Comparison of ENCODE assay signal across 26 cellular contexts in genomic region chr1:6979003-6979577, GRCh38.
DNase-seq lines count a peak whose midpoint lies in the region; ATAC-seq and TF ChIP-seq lines count a peak whose summit lies in the region.
"Had no signal": no experiment of that assay in that cellular context is flagged by ENCODE, and none has a peak within 500 bp of the region (broad histone marks: within the 10 kb centered on the region; RNA-seq: fewer than 3 reads in every experiment).

No MANE protein-coding gene starts in this region.

- H3K18ac ChIP-seq in mesendoderm (ENCODE audit: low read length) = no peak overlapping the region

- no peak overlapping the region for H4K5ac ChIP-seq in mesendoderm (ENCODE audit: low read length)

- no peaks in the 10 kb centered on the region for H3K79me2 ChIP-seq in mesendoderm (ENCODE audit: control insufficient read depth, insufficient read depth, low read length)

- H3K27ac ChIP-seq in endodermal cell (ENCODE audit: low read depth, low read length) (no peak overlapping the region), mesendoderm (ENCODE audit: low read depth, low read length) (no peak overlapping the region), upper lobe of right lung (no peak overlapping the region), heart left ventricle (no peak overlapping the region)
- H3K27ac ChIP-seq: 22Rv1, C4-2B, KMS-11 had no signal

- no peaks in the 10 kb centered on the region for H3K79me1 ChIP-seq in mesendoderm (ENCODE audit: low read length)

- H3K4ac ChIP-seq in mesendoderm (ENCODE audit: low read depth, low read length) = no peak overlapping the region

- no peak overlapping the region for H4K8ac ChIP-seq in mesendoderm (ENCODE audit: low read depth, low read length)

- ATAC-seq in Right ventricle myocardium inferior (no peak), upper lobe of right lung (no peak), heart left ventricle (no peak)
- ATAC-seq: CD8-positive, alpha-beta T cell had no signal

- no peak overlapping the region for H3K4me2 ChIP-seq in mesendoderm (ENCODE audit: low read length)
- H3K4me2 ChIP-seq: KMS-11 had no signal

- H3K27ac Mint-ChIP-seq in endodermal cell = peak overlapping the region; percentile 80
- H3K27ac Mint-ChIP-seq: B cell; CD8-positive, alpha-beta T cell; IgD-negative memory B cell had no signal

- H3K4me1 Mint-ChIP-seq in endodermal cell = peaks cover 8% of the 10 kb centered on the region
- H3K4me1 Mint-ChIP-seq: B cell, IgD-negative memory B cell had no signal

- TF ChIP-seq CTCF in endodermal cell (conservative IDR thresholded peaks at IDR 0.05) = no peak
- no peak for TF ChIP-seq CTCF in upper lobe of right lung (IDR thresholded peaks at IDR 0.05)
- no peak for TF ChIP-seq CTCF in heart left ventricle (IDR thresholded peaks at IDR 0.05)

- H3K9me3 Mint-ChIP-seq in endodermal cell = peaks cover 15% of the 10 kb centered on the region
- H3K9me3 Mint-ChIP-seq: CD8-positive, alpha-beta T cell had no signal

- H3K36me3 ChIP-seq in endodermal cell (ENCODE audit: control insufficient read depth, insufficient read depth, low read length) = no peaks in the 10 kb centered on the region
- no peaks in the 10 kb centered on the region for H3K36me3 ChIP-seq in mesendoderm (ENCODE audit: control insufficient read depth, insufficient read depth, low read length)
- no peaks in the 10 kb centered on the region for H3K36me3 ChIP-seq in upper lobe of right lung
- H3K36me3 ChIP-seq in heart left ventricle = no peaks in the 10 kb centered on the region

- H2BK5ac ChIP-seq in mesendoderm (ENCODE audit: low read length) = no peak overlapping the region

- intact Hi-C loops in cardiac septum (cut with DNase I) (no loop called here), Right ventricle myocardium inferior (cut with DNase I) (no loop called here), upper lobe of right lung (cut with DNase I) (no loop called here), heart left ventricle (cut with DNase I) (no loop called here)

- peaks cover 5% of the 10 kb centered on the region for H3K36me3 Mint-ChIP-seq in endodermal cell (ENCODE audit: low read depth)
- H3K36me3 Mint-ChIP-seq: CD8-positive, alpha-beta T cell; IgD-negative memory B cell had no signal

- H3K56ac ChIP-seq in mesendoderm (ENCODE audit: low read length) = peak overlapping the region; percentile 50

- TF ChIP-seq POLR2A in heart left ventricle (IDR thresholded peaks at IDR 0.05) = no peak

- H3K9ac ChIP-seq in endodermal cell (ENCODE audit: extremely low read depth, low read length, poor library complexity, severe bottlenecking) (no peak overlapping the region), mesendoderm (ENCODE audit: low read length) (no peak overlapping the region)
- H3K9ac ChIP-seq: KMS-11 had no signal

- 50 to 54% methylated on average over 1 to 5 of the region's 5 CpGs for whole genome bisulfite sequencing in endodermal cell (ENCODE audit: insufficient coverage in 1 of 2, insufficient read length in 1 of 2), 2 experiments
- no CpG with 5 or more reads among the region's 5 CpGs for WGBS in mesendoderm (ENCODE audit: extremely low coverage, insufficient coverage, low lambda C conversion rate)
- WGBS in heart left ventricle, 4 donors = 65 to 74% (median 68%) methylated on average over 5 of the region's 5 CpGs

- no peaks in the 10 kb centered on the region for H3K27me3 Mint-ChIP-seq in endodermal cell (ENCODE audit: insufficient read depth)
- H3K27me3 Mint-ChIP-seq: IgD-negative memory B cell had no signal

- H2BK120ac ChIP-seq in mesendoderm (ENCODE audit: low read depth, low read length) = no peak overlapping the region

- peak; percentile 27 for DNase-seq in cardiac septum (ENCODE audit: low spot score)
- no peak for DNase-seq in Right ventricle myocardium inferior (ENCODE audit: missing footprints)
- DNase-seq in endodermal cell = peak; percentile 65
- peak; percentile 54 for DNase-seq in mesendoderm
- DNase-seq in upper lobe of right lung = peak; percentile 22
- DNase-seq in NCI-H2171 treated with DMSO at 0.1 percent for 48 hours (lab: John Stamatoyannopoulos, UW) = no peak
- no peak for DNase-seq in T-helper 2 cell
- no peak for DNase-seq in heart left ventricle
- DNase-seq: Caco-2; CD8-positive, alpha-beta T cell; MM.1S; NCI-H1092; NCI-H1417 treated with DMSO at 0.1 percent for 48 hours; NCI-H1694 treated with DMSO at 0.1 percent for 48 hours; NCI-H2081; NCI-H2171; NCI-H524 treated with DMSO at 0.1 percent for 48 hours; NCI-H774; NK-92 treated with Interleukin-12 subunit alpha and Interleukin-12 subunit beta, amount 100 ng/mL, for 24 hours; RPMI8226; SHP77 treated with DMSO at 0.1 percent for 48 hours had no signal

- no peak overlapping the region for H3K23ac ChIP-seq in mesendoderm (ENCODE audit: low read length)

- H3K9me3 ChIP-seq in endodermal cell (ENCODE audit: control insufficient read depth, low read length) (peaks cover 5% of the 10 kb centered on the region), upper lobe of right lung (no peaks in the 10 kb centered on the region), heart left ventricle (no peaks in the 10 kb centered on the region)
- H3K9me3 ChIP-seq: Caco-2 had no signal

- H2AK5ac ChIP-seq in mesendoderm (ENCODE audit: low read length) = no peak overlapping the region

- H3K4me1 ChIP-seq in endodermal cell (ENCODE audit: control insufficient read depth, insufficient read depth, low read length) (no peaks in the 10 kb centered on the region), mesendoderm (ENCODE audit: control insufficient read depth, low read depth, low read length) (peaks cover 6% of the 10 kb centered on the region), upper lobe of right lung (no peaks in the 10 kb centered on the region), heart left ventricle (no peaks in the 10 kb centered on the region)
- H3K4me1 ChIP-seq: Caco-2 had no signal

- no peak overlapping the region for H2BK15ac ChIP-seq in mesendoderm (replicated peaks; ENCODE audit: low read depth)

- H3K27me3 ChIP-seq in endodermal cell (ENCODE audit: control insufficient read depth, insufficient read depth, low read length, poor library complexity, severe bottlenecking) (no peaks in the 10 kb centered on the region), mesendoderm (ENCODE audit: insufficient read depth, low read length, poor library complexity) (no peaks in the 10 kb centered on the region), upper lobe of right lung (no peaks in the 10 kb centered on the region), heart left ventricle (no peaks in the 10 kb centered on the region)

- H3K4me3 Mint-ChIP-seq in endodermal cell = no peak overlapping the region
- H3K4me3 Mint-ChIP-seq: B cell; CD8-positive, alpha-beta T cell; IgD-negative memory B cell had no signal

- H3K4me3 ChIP-seq in endodermal cell (ENCODE audit: low read length) (no peak overlapping the region), mesendoderm (ENCODE audit: low read length) (no peak overlapping the region), upper lobe of right lung (no peak overlapping the region), heart left ventricle (no peak overlapping the region)

Comparison
In these comparisons a context has a peak if more than half of its experiments do, and no peak if none do; other contexts are left out.
1. DNase-seq: peak in cardiac septum (single experiment), endodermal cell (single experiment), mesendoderm (single experiment) and upper lobe of right lung (single experiment); none in Right ventricle myocardium inferior (single experiment), NCI-H2171 treated with DMSO at 0.1 percent for 48 hours (single experiment), T-helper 2 cell (0 of 5) and heart left ventricle (0 of 5).